20 cellular contexts compared by ENCODE assay signal in genomic region chr5:137291436-137291835, GRCh38.
DNase-seq lines count a peak whose midpoint lies in the region; ATAC-seq, FAIRE-seq and TF ChIP-seq lines count a peak whose summit lies in the region.
"Had no signal": no experiment of that assay in that cellular context is flagged by ENCODE, and none has a peak within 500 bp of the region (broad histone marks: within the 10 kb centered on the region; RNA-seq: fewer than 3 reads in every experiment).

No MANE protein-coding gene starts in this region.

- WGBS in K562 (ENCODE audit: insufficient coverage, low coverage, missing lambda C conversion rate): 0% methylated on average over 2 of the region's 2 CpGs

- H3K79me2 ChIP-seq in K562 (ENCODE audit: control insufficient read depth, insufficient read depth, low read length): no peaks in the 10 kb centered on the region

- TF ChIP-seq CTCF in K562 (IDR thresholded peaks at IDR 0.05 in 2 of 3, conservative IDR thresholded peaks at IDR 0.05 in 1 of 3; ENCODE audit: insufficient read depth in 2 of 3, low read depth in 1 of 3, low read length in 3 of 3) (no peak), osteocyte (IDR thresholded peaks at IDR 0.05) (no peak)
- no peak for TF ChIP-seq CTCF in CD8-positive, alpha-beta T cell (IDR thresholded peaks at IDR 0.05)

- no peaks in the 10 kb centered on the region for H3K9me3 ChIP-seq in K562 (replicated peaks; ENCODE audit: control insufficient read depth, insufficient read depth, low read depth, low read length)
- H3K9me3 ChIP-seq in CD8-positive, alpha-beta T cell (ENCODE audit: low read length): no peaks in the 10 kb centered on the region
- H3K9me3 ChIP-seq: A549 had no signal

- peaks cover 2% of the 10 kb centered on the region for H3K4me1 Mint-ChIP-seq in osteocyte (ENCODE audit: unreplicated experiment)
- no peaks in the 10 kb centered on the region for H3K4me1 Mint-ChIP-seq in CD8-positive, alpha-beta T cell (ENCODE audit: low read depth)
- H3K4me1 Mint-ChIP-seq: CD14-positive monocyte; CD4-positive, alpha-beta memory T cell; GM23338 had no signal

- ATAC-seq in K562: no peak
- ATAC-seq in CD8-positive, alpha-beta T cell: no peak
- ATAC-seq: A549, GM23338 had no signal

- POLR2A ChIA-PET in K562 (lab: Yijun Ruan, JAX): interaction anchor here (0.6 kb wide), 1 partner anchor 168 kb away, joined by 3 read pairs; no protein-coding TSS in a partner anchor
- POLR2A ChIA-PET in CD8-positive, alpha-beta T cell (lab: Charles Lee): no interaction called here

- no peak for TF ChIP-seq EP300 in K562 (IDR thresholded peaks at IDR 0.05; ENCODE audit: low read length)

- FAIRE-seq in K562 (lab: Jason Lieb, UNC): no peak
- FAIRE-seq: A549, GM12892, GM18507, H54 had no signal

- H3K4me2 ChIP-seq in K562 (ENCODE audit: insufficient read depth, low read length): no peak overlapping the region
- H3K4me2 ChIP-seq: A549, GM23338 had no signal

- H3K27me3 Mint-ChIP-seq in osteocyte (ENCODE audit: unreplicated experiment): no peaks in the 10 kb centered on the region
- peaks cover 5% of the 10 kb centered on the region for H3K27me3 Mint-ChIP-seq in CD8-positive, alpha-beta T cell (ENCODE audit: low read depth)

- no peak overlapping the region for H3K4me3 ChIP-seq in K562
- H3K4me3 ChIP-seq in CD8-positive, alpha-beta T cell (ENCODE audit: low read depth, low read length): no peak overlapping the region
- H3K4me3 ChIP-seq: A549, GM23338 had no signal

- H3K27ac ChIP-seq in K562 (ENCODE audit: extremely low read depth, low read depth, low read length): no peak overlapping the region
- H3K27ac ChIP-seq in CD8-positive, alpha-beta T cell (ENCODE audit: low read depth, low read length): no peak overlapping the region
- H3K27ac ChIP-seq: A549 had no signal

- H3K9ac ChIP-seq in K562 (ENCODE audit: insufficient read depth in 1 of 2, low read depth in 2 of 2, low read length in 2 of 2): no peak overlapping the region

- no peak overlapping the region for H3K4me3 Mint-ChIP-seq in osteocyte (ENCODE audit: unreplicated experiment)
- no peak overlapping the region for H3K4me3 Mint-ChIP-seq in CD8-positive, alpha-beta T cell
- H3K4me3 Mint-ChIP-seq: CD14-positive monocyte; CD4-positive, alpha-beta memory T cell; GM23338 had no signal

- DNase-seq in DMS53 (lab: John Stamatoyannopoulos, UW) (peak; percentile 9), DMS53 treated with DMSO at 0.1 percent for 48 hours (lab: John Stamatoyannopoulos, UW; ENCODE audit: unreplicated experiment) (no peak), K562 (ENCODE audit: extremely low read depth in 1 of 4, low spot score in 3 of 4) (no peak), osteocyte (ENCODE audit: extremely low spot score, unreplicated experiment) (peak; percentile 34), kidney glomerular epithelial cell (lab: John Stamatoyannopoulos, UW) (no peak)
- DNase-seq in CD8-positive, alpha-beta T cell: no peak
- no peak for DNase-seq in stimulated activated CD4-positive, alpha-beta T cell treated with anti-CD3 and anti-CD28 coated beads, Interleukin-4, amount 100 ng/mL, for 4 hours
- DNase-seq: AML-193; CD4-positive, alpha-beta memory T cell; COR-L47; DMS 273 treated with DMSO at 0.1 percent for 48 hours; DMS79; GDM1; HCEC 1CT had no signal

- CTCF ChIA-PET in K562 (lab: Yijun Ruan, JAX; ENCODE audit: low intra/inter-chr PET ratio): no interaction called here
- CTCF ChIA-PET in CD8-positive, alpha-beta T cell (lab: Charles Lee): no interaction called here

- H4K20me1 ChIP-seq in K562 (replicated peaks; ENCODE audit: control insufficient read depth, insufficient read depth, low read length): no peaks in the 10 kb centered on the region; the same call in 1 of the 2 replicates

- no peaks in the 10 kb centered on the region for H3K9me1 ChIP-seq in K562 (ENCODE audit: control insufficient read depth, insufficient read depth, low read length)

- H3K36me3 ChIP-seq in K562 (ENCODE audit: control insufficient read depth, insufficient read depth, low read length): no peaks in the 10 kb centered on the region
- H3K36me3 ChIP-seq in CD8-positive, alpha-beta T cell (ENCODE audit: insufficient read depth, low read length): no peaks in the 10 kb centered on the region

- in situ Hi-C loops in K562 (cut with MboI): no loop called here

- no peak overlapping the region for H2AFZ ChIP-seq in K562 (ENCODE audit: low read depth, low read length)
- H2AFZ ChIP-seq: GM23338 had no signal

- BruUV-seq in K562 (replicated peaks; lab: Mats Ljungman, UMichigan): no TSS peak

- intact Hi-C loops in K562 (cut with micrococcal nuclease): no loop called here
- intact Hi-C loops in CD8-positive, alpha-beta T cell (cut with DNase I, micrococcal nuclease): no loop called here

- no peak for TF ChIP-seq POLR2A in K562 (conservative IDR thresholded peaks at IDR 0.05)

- peaks cover 2% of the 10 kb centered on the region for H3K36me3 Mint-ChIP-seq in osteocyte (ENCODE audit: unreplicated experiment)
- no peaks in the 10 kb centered on the region for H3K36me3 Mint-ChIP-seq in CD8-positive, alpha-beta T cell
- H3K36me3 Mint-ChIP-seq: CD14-positive monocyte; CD4-positive, alpha-beta memory T cell had no signal

- no peaks in the 10 kb centered on the region for H3K4me1 ChIP-seq in K562 (replicated peaks in 1 of 2; ENCODE audit: control insufficient read depth in 2 of 2, insufficient read depth in 2 of 2, low read length in 2 of 2)
- H3K4me1 ChIP-seq in CD8-positive, alpha-beta T cell (ENCODE audit: insufficient read depth, low read length): no peaks in the 10 kb centered on the region
- H3K4me1 ChIP-seq: A549 had no signal

- H3K9me3 Mint-ChIP-seq in osteocyte (ENCODE audit: unreplicated experiment): no peaks in the 10 kb centered on the region
- H3K9me3 Mint-ChIP-seq in CD8-positive, alpha-beta T cell: no peaks in the 10 kb centered on the region
- H3K9me3 Mint-ChIP-seq: CD4-positive, alpha-beta memory T cell; GM23338 had no signal

- H3K27ac Mint-ChIP-seq in osteocyte (ENCODE audit: unreplicated experiment): no peak overlapping the region
- H3K27ac Mint-ChIP-seq in CD8-positive, alpha-beta T cell: no peak overlapping the region
- H3K27ac Mint-ChIP-seq: CD14-positive monocyte; CD4-positive, alpha-beta memory T cell; GM23338 had no signal

- H3K27me3 ChIP-seq in K562 (ENCODE audit: control insufficient read depth in 2 of 2, insufficient read depth in 2 of 2, low read length in 2 of 2): peaks cover 0 to 3% of the 10 kb centered on the region in 2 experiments; a peak in 2 of 5 replicates
- no peaks in the 10 kb centered on the region for H3K27me3 ChIP-seq in CD8-positive, alpha-beta T cell (ENCODE audit: insufficient read depth, low read length)

- TF ChIP-seq RAD21 in K562 (CRISPR knock-in tag; conservative IDR thresholded peaks at IDR 0.05 in 1 of 2, IDR thresholded peaks at IDR 0.05 in 1 of 2): no peak

TF ChIP-seq in K562, 482 proteins besides CTCF, POLR2A, EP300 and RAD21:
- peak; percentile 49 for TF ChIP-seq RFX1 (IDR thresholded peaks at IDR 0.05)
- TF ChIP-seq ARHGAP35 (IDR thresholded peaks at IDR 0.05; ENCODE audit: partially characterized antibody): no peak
- TF ChIP-seq, protein P1, sequence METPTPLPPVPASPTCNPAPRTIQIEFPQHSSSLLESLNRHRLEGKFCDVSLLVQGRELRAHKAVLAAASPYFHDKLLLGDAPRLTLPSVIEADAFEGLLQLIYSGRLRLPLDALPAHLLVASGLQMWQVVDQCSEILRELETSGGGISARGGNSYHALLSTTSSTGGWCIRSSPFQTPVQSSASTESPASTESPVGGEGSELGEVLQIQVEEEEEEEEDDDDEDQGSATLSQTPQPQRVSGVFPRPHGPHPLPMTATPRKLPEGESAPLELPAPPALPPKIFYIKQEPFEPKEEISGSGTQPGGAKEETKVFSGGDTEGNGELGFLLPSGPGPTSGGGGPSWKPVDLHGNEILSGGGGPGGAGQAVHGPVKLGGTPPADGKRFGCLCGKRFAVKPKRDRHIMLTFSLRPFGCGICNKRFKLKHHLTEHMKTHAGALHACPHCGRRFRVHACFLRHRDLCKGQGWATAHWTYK (CRISPR knock-in tag; IDR thresholded peaks at IDR 0.05): no peak

Comparison
In these comparisons a context has a peak if more than half of its experiments do, and no peak if none do; other contexts are left out.
1. DNase-seq: peak in DMS53 (single experiment) and osteocyte (single experiment); none in DMS53 treated with DMSO at 0.1 percent for 48 hours (single experiment), K562 (0 of 4), CD8-positive, alpha-beta T cell (0 of 7), kidney glomerular epithelial cell (single experiment) and stimulated activated CD4-positive, alpha-beta T cell treated with anti-CD3 and anti-CD28 coated beads, Interleukin-4, amount 100 ng/mL, for 4 hours (0 of 2).